ENCODE assay signal across 13 cellular contexts in genomic region chr4:55561884-55562283, GRCh38. TPM values are rescaled to one million over a fixed set of nuclear protein-coding genes. Genes with fewer than 3 reads are reported as not detected.
DNase-seq lines count a peak whose midpoint lies in the region; ATAC-seq and TF ChIP-seq lines count a peak whose summit lies in the region.
"Had no signal": no experiment of that assay in that cellular context is flagged by ENCODE, and none has a peak within 500 bp of the region (broad histone marks: within the 10 kb centered on the region; RNA-seq: fewer than 3 reads in every experiment).

No MANE protein-coding gene starts in this region.

- peaks cover 4% of the 10 kb centered on the region for H3K27me3 Mint-ChIP-seq in glutamatergic neuron (ENCODE audit: unreplicated experiment)

- DNase-seq in left ventricle myocardium superior: no peak
- no peak for DNase-seq in AG08395 (ENCODE audit: low spot score)
- DNase-seq in GM03348 (ENCODE audit: low spot score): no peak
- no peak for DNase-seq in glutamatergic neuron
- DNase-seq: DND-41, endodermal cell, small intestine had no signal

- no peaks in the 10 kb centered on the region for H3K36me3 Mint-ChIP-seq in glutamatergic neuron (ENCODE audit: unreplicated experiment)

- H3K9me3 Mint-ChIP-seq in glutamatergic neuron (ENCODE audit: unreplicated experiment): no peaks in the 10 kb centered on the region

- H3K4me3 Mint-ChIP-seq in glutamatergic neuron (ENCODE audit: unreplicated experiment): no peak overlapping the region
- H3K4me3 Mint-ChIP-seq: endodermal cell had no signal

- intact Hi-C loops in left ventricle myocardium superior (cut with micrococcal nuclease): no loop called here

- no peak overlapping the region for H3K27ac Mint-ChIP-seq in glutamatergic neuron (ENCODE audit: unreplicated experiment)
- H3K27ac Mint-ChIP-seq: endodermal cell had no signal

- no peak for TF ChIP-seq CTCF in glutamatergic neuron (IDR thresholded peaks at IDR 0.05; ENCODE audit: partially characterized antibody, unreplicated experiment)

- ATAC-seq in GM18867 (IDR thresholded peaks at IDR 0.05; ENCODE audit: unreplicated experiment) (peak; percentile 100), GM21723 (IDR thresholded peaks at IDR 0.05; ENCODE audit: unreplicated experiment) (peak; percentile 100), HG03442 (IDR thresholded peaks at IDR 0.05; ENCODE audit: unreplicated experiment) (peak; percentile 100), esophagus mucosa (peak; percentile 53), left ventricle myocardium superior (no peak)

- H3K4me1 Mint-ChIP-seq in glutamatergic neuron (ENCODE audit: low read depth, unreplicated experiment): no peaks in the 10 kb centered on the region
- H3K4me1 Mint-ChIP-seq: endodermal cell had no signal

RNA-seq across cellular contexts. Expression of gene CLOCK, which starts 15.2 kb away (rescaled TPM):
- total RNA-seq in esophagus mucosa (32.9 TPM), left ventricle myocardium superior (37.4 TPM), glutamatergic neuron (ENCODE audit: unreplicated experiment) (7.6 TPM)

RNA-seq across cellular contexts. Expression of gene PDCL2, which starts 30.2 kb away (rescaled TPM):
- total RNA-seq in esophagus mucosa (0.28 TPM), left ventricle myocardium superior (not detected), glutamatergic neuron (ENCODE audit: unreplicated experiment) (not detected)
- total RNA-seq: endodermal cell, liver, RPMI7951 had no signal
